Comparison of ENCODE assay signal across 1 cellular context in the genomic region with DNA sequence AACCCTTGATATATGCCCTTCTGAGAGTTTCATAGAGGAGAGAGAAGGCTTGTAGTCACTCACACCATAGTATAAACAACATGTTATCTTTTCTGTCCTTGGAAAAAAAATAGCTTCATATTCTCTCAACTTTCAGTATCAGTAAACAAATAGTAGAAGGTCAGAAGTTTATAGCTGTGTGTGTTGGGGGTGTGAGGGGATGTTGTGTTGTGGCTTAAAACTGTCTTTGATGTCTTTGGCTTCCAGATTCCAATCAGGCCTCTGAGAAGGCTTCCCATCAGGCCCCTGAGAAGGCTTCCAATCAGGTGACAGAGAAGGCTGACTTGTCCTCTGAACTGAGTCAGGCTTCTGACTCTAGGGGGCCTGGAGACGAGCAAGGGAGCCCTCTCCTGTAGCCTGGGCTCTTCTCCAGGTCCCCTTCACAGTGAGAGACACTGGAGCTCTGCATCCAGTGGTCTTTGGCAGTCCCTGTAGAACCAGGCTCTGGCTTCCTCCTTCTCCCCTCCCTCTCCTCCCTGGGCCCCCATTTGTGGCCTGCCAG.
TF ChIP-seq lines count a peak whose summit lies in the region.

No MANE protein-coding gene starts in this region.

TF ChIP-seq in GM12878, 131 proteins besides CTCF, POLR2A, EP300 and RAD21:
- TF ChIP-seq NRF1 (conservative IDR thresholded peaks at IDR 0.05; ENCODE audit: low read depth, low read length) (no peak), RUNX3 (IDR thresholded peaks at IDR 0.05; ENCODE audit: low read length) (no peak)
TF ChIP-seq in GM12878: peak in this region for 0.
